In the genomic region with DNA sequence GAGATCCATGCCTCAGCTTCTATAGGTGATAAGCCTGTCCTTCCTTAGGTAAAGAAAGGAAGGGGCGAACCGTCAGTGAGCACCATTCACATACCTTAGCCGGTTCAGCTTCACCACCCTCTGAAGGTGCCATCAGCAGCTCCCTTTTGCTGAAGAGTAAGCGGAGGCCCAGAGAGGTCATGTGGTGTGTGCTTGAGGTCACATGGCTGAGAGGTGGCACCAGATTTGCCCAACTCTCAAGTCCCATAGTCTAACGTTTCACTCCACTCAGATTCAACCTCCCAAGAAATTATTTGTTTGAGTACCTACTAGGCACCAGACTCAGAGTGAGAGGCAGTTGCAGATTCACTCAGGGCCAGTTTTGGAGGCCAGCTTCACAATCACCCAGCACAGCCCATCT, we compare ENCODE assay signal across 36 cellular contexts. TPM values are rescaled to one million over a fixed set of nuclear protein-coding genes. Genes with fewer than 3 reads are reported as not detected.
"Had no signal": no experiment of that assay in that cellular context is flagged by ENCODE, and none has a peak within 500 bp of the region (broad histone marks: within the 10 kb centered on the region; RNA-seq: fewer than 3 reads in every experiment).

No MANE protein-coding gene starts in this region.

- ATAC-seq: activated CD8-positive, alpha-beta T cell treated with anti-CD3 and anti-CD28 coated beads for 36 hours; activated naive CD4-positive, alpha-beta T cell treated with anti-CD3 and anti-CD28 coated beads, Interleukin-2, amount 50 U/mL, for 72 hours; activated T-cell treated with anti-CD3 and anti-CD28 coated beads, Interleukin-2, amount 50 U/mL, for 4 hours; activated T-cell treated with anti-CD3 and anti-CD28 coated beads, Interleukin-2, amount 50 U/mL, for 72 hours; activated T-helper 17 cell treated with anti-CD3 and anti-CD28 coated beads, Interleukin-2, amount 50 U/mL, for 72 hours; body of pancreas had no signal

- H3K4me3 ChIP-seq: adrenal gland, body of pancreas, breast epithelium had no signal

- H3K9me3 ChIP-seq: adrenal gland, body of pancreas, breast epithelium had no signal

- FAIRE-seq: astrocyte, TTC549 had no signal

- DNase-seq: activated B cell treated with CpG ODN at 0.5 μM for 24 hours; activated CD4-positive, alpha-beta memory T cell treated with anti-CD3 and anti-CD28 coated beads for 36 hours; activated CD4-positive, alpha-beta T cell treated with anti-CD3 and anti-CD28 coated beads for 4 hours; activated CD4-positive, alpha-beta T cell treated with anti-CD3 and anti-CD28 coated beads, Interleukin-2, amount 10 ng/mL, durations not matched to agents 24 days and 14 days; activated CD4-positive, alpha-beta T cell treated with anti-CD3 and anti-CD28 coated beads, Interleukin-2, amount 50 U/mL, for 1 hour; activated CD4-positive, alpha-beta T cell treated with anti-CD3 and anti-CD28 coated beads, Interleukin-2, amount 50 U/mL, for 4 hours; activated CD4-positive, CD25-positive, alpha-beta regulatory T cell treated with anti-CD3 and anti-CD28 coated beads, Interleukin-2, amount 50 U/mL, for 72 hours; activated CD8-positive, alpha-beta memory T cell treated with anti-CD3 and anti-CD28 coated beads, Interleukin-2, amount 50 U/mL, for 4 hours; activated CD8-positive, alpha-beta T cell treated with anti-CD3 and anti-CD28 coated beads for 36 hours; activated effector memory CD4-positive, alpha-beta T cell treated with anti-CD3 and anti-CD28 coated beads, Interleukin-2, amount 50 U/mL, for 16 hours; activated gamma-delta T cell treated with Interleukin-2 at 50 U/mL for 16 hours; activated naive CD4-positive, alpha-beta T cell; activated naive CD4-positive, alpha-beta T cell treated with anti-CD3 and anti-CD28 coated beads for 36 hours; activated naive CD4-positive, alpha-beta T cell treated with anti-CD3 and anti-CD28 coated beads, Interleukin-2, amount 50 U/mL, for 16 hours; activated naive CD8-positive, alpha-beta T cell treated with anti-CD3 and anti-CD28 coated beads for 36 hours; activated T-cell treated with anti-CD3 and anti-CD28 coated beads for 4 hours; activated T-cell treated with anti-CD3 and anti-CD28 coated beads, Interleukin-2, amount 50 U/mL, for 1 hour; activated T-cell treated with anti-CD3 and anti-CD28 coated beads, Interleukin-2, amount 50 U/mL, for 4 hours; activated T-cell treated with anti-CD3 and anti-CD28 coated beads, Interleukin-2, amount 50 U/mL, for 72 hours; adrenal gland; amniotic stem cell; aorta; body of pancreas; brain microvascular endothelial cell; central memory CD4-positive, alpha-beta T cell; T-helper 1 cell; T-helper 2 cell; T-helper 9 cell had no signal

- H3K36me3 ChIP-seq: adrenal gland, brain microvascular endothelial cell, breast epithelium had no signal

- H3K27ac ChIP-seq: adrenal gland, body of pancreas, brain microvascular endothelial cell, breast epithelium, VCaP had no signal

- H3K27me3 ChIP-seq: adrenal gland, body of pancreas, brain microvascular endothelial cell, breast epithelium had no signal

- H3K4me1 ChIP-seq: adrenal gland, body of pancreas, breast epithelium had no signal

RNA-seq across cellular contexts. Expression of gene RSPO4, which starts 18.5 kb away (rescaled TPM):
- total RNA-seq: activated CD4-positive, alpha-beta memory T cell treated with anti-CD3 and anti-CD28 coated beads for 36 hours; activated CD4-positive, alpha-beta T cell treated with anti-CD3 and anti-CD28 coated beads, Interleukin-2, amount 10 ng/mL, durations not matched to agents 24 days and 14 days; activated CD8-positive, alpha-beta T cell treated with anti-CD3 and anti-CD28 coated beads for 36 hours; activated naive CD4-positive, alpha-beta T cell treated with anti-CD3 and anti-CD28 coated beads for 36 hours; activated naive CD4-positive, alpha-beta T cell treated with anti-CD3 and anti-CD28 coated beads, Interleukin-2, amount 50 U/mL, for 72 hours; activated naive CD8-positive, alpha-beta T cell treated with anti-CD3 and anti-CD28 coated beads for 36 hours; activated T-cell treated with anti-CD3 and anti-CD28 coated beads, Interleukin-2, amount 50 U/mL, for 4 hours; activated T-helper 1 cell treated with anti-CD3 and anti-CD28 coated beads, Interleukin-12 subunit alpha, Interleukin-12 subunit beta, Interleukin-2, Interleukin-4 antibody, amounts not matched to agents 30 ng/mL and 10 ng/mL and 1 ng/mL, durations not matched to agents 14 hours and 24 hours and 36 hours; activated T-helper 17 cell treated with anti-CD3 and anti-CD28 coated beads, Interleukin-2, amount 50 U/mL, for 72 hours; body of pancreas; breast epithelium; cardiac septum had no signal
- polyA plus RNA-seq: aorta had no signal
